28 cellular contexts compared by ENCODE assay signal in genomic region chrX:120690344-120690743, GRCh38.
"Had no signal": no experiment of that assay in that cellular context is flagged by ENCODE, and none has a peak within 500 bp of the region (broad histone marks: within the 10 kb centered on the region; RNA-seq: fewer than 3 reads in every experiment).

No MANE protein-coding gene starts in this region.

- H3K9me3 ChIP-seq: body of pancreas, colonic mucosa, gastroesophageal sphincter, mucosa of descending colon, thoracic aorta had no signal

- H3K27me3 ChIP-seq: body of pancreas, cardiac muscle cell, colonic mucosa, gastroesophageal sphincter had no signal

- H3K4me1 Mint-ChIP-seq: nephron; stimulated activated effector memory CD8-positive, alpha-beta T cell treated with anti-CD3 and anti-CD28 coated beads, Interleukin-12 subunit alpha, Interleukin-12 subunit beta, amount 100 ng/mL, for 72 hours had no signal

- DNase-seq: activated CD4-positive, alpha-beta T cell treated with anti-CD3 and anti-CD28 coated beads for 4 hours; activated CD4-positive, alpha-beta T cell treated with anti-CD3 and anti-CD28 coated beads, Interleukin-2, amount 50 U/mL, for 4 hours; activated effector memory CD4-positive, alpha-beta T cell treated with anti-CD3 and anti-CD28 coated beads, Interleukin-2, amount 50 U/mL, for 16 hours; activated naive CD4-positive, alpha-beta T cell treated with anti-CD3 and anti-CD28 coated beads for 36 hours; activated T-cell treated with anti-CD3 and anti-CD28 coated beads for 4 hours; aorta; body of pancreas; cerebellar nuclear complex; colonic mucosa; dorsolateral prefrontal cortex; effector memory CD4-positive, alpha-beta T cell; hippocampal formation; left cardiac atrium; left ventricle myocardium superior; mucosa of descending colon; posterior cingulate gyrus; right cardiac atrium; stimulated activated CD4-positive, alpha-beta T cell treated with anti-CD3 and anti-CD28 coated beads, Interleukin-12 subunit alpha, Interleukin-12 subunit beta, amount 100 ng/mL, for 4 hours; T-helper 1 cell; trophoblast cell had no signal

- ATAC-seq: body of pancreas; gastroesophageal sphincter; left cardiac atrium; left ventricle myocardium superior; mucosa of descending colon; right cardiac atrium; stimulated activated effector memory CD8-positive, alpha-beta T cell treated with anti-CD3 and anti-CD28 coated beads, Interleukin-12 subunit alpha, Interleukin-12 subunit beta, amount 100 ng/mL, for 72 hours had no signal

- H3K4me3 Mint-ChIP-seq: activated naive CD4-positive, alpha-beta T cell treated with anti-CD3 and anti-CD28 coated beads for 36 hours; nephron; stimulated activated effector memory CD8-positive, alpha-beta T cell treated with anti-CD3 and anti-CD28 coated beads, Interleukin-12 subunit alpha, Interleukin-12 subunit beta, amount 100 ng/mL, for 72 hours; stimulated activated naive CD8-positive, alpha-beta T cell treated with anti-CD3 and anti-CD28 coated beads, Interleukin-15, Interleukin-2, amounts not matched to agents 100 ng/mL and 50 ng/mL, for 24 hours; T-helper 2 cell treated with Interferon-gamma antibody and Interleukin-4, amounts not matched to agents 5 μg/mL and 100 μg/mL, for 36 hours had no signal

- H3K9me3 Mint-ChIP-seq: activated naive CD4-positive, alpha-beta T cell treated with anti-CD3 and anti-CD28 coated beads for 36 hours; stimulated activated effector memory CD8-positive, alpha-beta T cell treated with anti-CD3 and anti-CD28 coated beads, Interleukin-12 subunit alpha, Interleukin-12 subunit beta, amount 100 ng/mL, for 72 hours; stimulated activated naive CD8-positive, alpha-beta T cell treated with anti-CD3 and anti-CD28 coated beads, Interleukin-15, Interleukin-2, amounts not matched to agents 100 ng/mL and 50 ng/mL, for 24 hours; T-helper 2 cell treated with Interferon-gamma antibody and Interleukin-4, amounts not matched to agents 5 μg/mL and 100 μg/mL, for 36 hours had no signal

- H3K36me3 Mint-ChIP-seq: stimulated activated effector memory CD8-positive, alpha-beta T cell treated with anti-CD3 and anti-CD28 coated beads, Interleukin-12 subunit alpha, Interleukin-12 subunit beta, amount 100 ng/mL, for 72 hours had no signal

- H3K27me3 Mint-ChIP-seq: stimulated activated naive CD8-positive, alpha-beta T cell treated with anti-CD3 and anti-CD28 coated beads, Interleukin-15, Interleukin-2, amounts not matched to agents 100 ng/mL and 50 ng/mL, for 24 hours had no signal

- H3K4me1 ChIP-seq: body of pancreas, colonic mucosa, gastroesophageal sphincter had no signal

- H3K4me3 ChIP-seq: body of pancreas, cardiac muscle cell, colonic mucosa, dorsolateral prefrontal cortex, gastroesophageal sphincter, mucosa of descending colon, skin epidermis, thoracic aorta had no signal

- H3K36me3 ChIP-seq: cardiac muscle cell, colonic mucosa, gastroesophageal sphincter, thoracic aorta had no signal

- H3K27ac Mint-ChIP-seq: activated naive CD4-positive, alpha-beta T cell treated with anti-CD3 and anti-CD28 coated beads for 36 hours; nephron; stimulated activated effector memory CD8-positive, alpha-beta T cell treated with anti-CD3 and anti-CD28 coated beads, Interleukin-12 subunit alpha, Interleukin-12 subunit beta, amount 100 ng/mL, for 72 hours; T-helper 2 cell treated with Interferon-gamma antibody and Interleukin-4, amounts not matched to agents 5 μg/mL and 100 μg/mL, for 36 hours had no signal

- H3K27ac ChIP-seq: body of pancreas, cardiac muscle cell, colonic mucosa, dorsolateral prefrontal cortex, gastroesophageal sphincter, skin epidermis had no signal
